3 cellular contexts compared by ENCODE assay signal in genomic region chr18:25275414-25276001, GRCh38.
A peak's percentile ranks its signal among the peaks of the same experiment; 100 is the strongest.
TF ChIP-seq lines count a peak whose summit lies in the region.

No MANE protein-coding gene starts in this region.

TF ChIP-seq in liver, 16 proteins besides CTCF, POLR2A, EP300 and RAD21:
- TF ChIP-seq NR2F2 (IDR thresholded peaks at IDR 0.05) (peak; percentile 62), TAF1 (conservative IDR thresholded peaks at IDR 0.05) (no peak), ZBTB33 (IDR thresholded peaks at IDR 0.05) (no peak), REST (IDR thresholded peaks at IDR 0.05) (no peak), HNF4A (conservative IDR thresholded peaks at IDR 0.05) (no peak), MAX (IDR thresholded peaks at IDR 0.05) (no peak), GABPA (IDR thresholded peaks at IDR 0.05 in 1 of 2, conservative IDR thresholded peaks at IDR 0.05 in 1 of 2) (no peak)

TF ChIP-seq in HepG2, 621 proteins besides CTCF, POLR2A, EP300 and RAD21:
- TF ChIP-seq HOXA9 (CRISPR knock-in tag; IDR thresholded peaks at IDR 0.05; ENCODE audit: borderline replicate concordance) (no peak), ZKSCAN1 (IDR thresholded peaks at IDR 0.05; ENCODE audit: low read length) (no peak), E2F1 (CRISPR knock-in tag; IDR thresholded peaks at IDR 0.05) (no peak), ZNF282 (IDR thresholded peaks at IDR 0.05; ENCODE audit: partially characterized antibody) (no peak), SRSF4 (IDR thresholded peaks at IDR 0.05; ENCODE audit: low read depth, low read length, poor library complexity, severe bottlenecking) (no peak), FOXA3 (CRISPR knock-in tag; IDR thresholded peaks at IDR 0.05) (no peak), ZNF768 (CRISPR knock-in tag; IDR thresholded peaks at IDR 0.05) (no peak)

TF ChIP-seq in endothelial cell of umbilical vein, 7 proteins besides CTCF, POLR2A, EP300 and RAD21:
- no peak for TF ChIP-seq GATA2 (IDR thresholded peaks at IDR 0.05; ENCODE audit: insufficient read depth, insufficient read length, low read depth, low read length)
- peak; percentile 3 for TF ChIP-seq JUN (IDR thresholded peaks at IDR 0.05; ENCODE audit: borderline replicate concordance, insufficient read depth, insufficient read length, low read depth)
- TF ChIP-seq POLR2AphosphoS5 (IDR thresholded peaks at IDR 0.05; ENCODE audit: insufficient read depth, low read depth, low read length): peak; percentile 74
- no peak for TF ChIP-seq EZH2 (IDR thresholded peaks at IDR 0.05; ENCODE audit: borderline replicate concordance, low read depth, low read length, severe bottlenecking)
- TF ChIP-seq FOS (IDR thresholded peaks at IDR 0.05; ENCODE audit: borderline replicate concordance, insufficient read depth, low read length): no peak
- peak; percentile 20 for TF ChIP-seq MYC (IDR thresholded peaks at IDR 0.05; ENCODE audit: low read depth, low read length)
- TF ChIP-seq MAX (IDR thresholded peaks at IDR 0.05; ENCODE audit: insufficient read depth, insufficient read length): no peak
